16 cellular contexts compared by ENCODE assay signal in genomic region chr1:186078245-186078644, GRCh38.
DNase-seq lines count a peak whose midpoint lies in the region; ATAC-seq and TF ChIP-seq lines count a peak whose summit lies in the region.
"Had no signal": no experiment of that assay in that cellular context is flagged by ENCODE, and none has a peak within 500 bp of the region (broad histone marks: within the 10 kb centered on the region; RNA-seq: fewer than 3 reads in every experiment).

No MANE protein-coding gene starts in this region.

- intact Hi-C loops in activated B cell treated with CpG ODN at 0.5 μM for 24 hours (cut with micrococcal nuclease), result no loop called here
- intact Hi-C loops in dorsolateral prefrontal cortex (cut with DNase I), result no loop called here
- intact Hi-C loops in adrenal gland (cut with DNase I), result no loop called here

- H3K9me3 ChIP-seq in adrenal gland (replicated peaks in 1 of 3), result no peaks in the 10 kb centered on the region
- H3K9me3 ChIP-seq: heart left ventricle, tibial artery had no signal

- ATAC-seq in GM18511 (IDR thresholded peaks at IDR 0.05; ENCODE audit: unreplicated experiment) (peak; percentile 95), GM21367 (IDR thresholded peaks at IDR 0.05; ENCODE audit: unreplicated experiment) (peak; percentile 87), HG03045 (IDR thresholded peaks at IDR 0.05; ENCODE audit: unreplicated experiment) (peak; percentile 98), activated B cell treated with CpG ODN at 0.5 μM for 24 hours (ENCODE audit: low read depth) (peak; percentile 50)
- ATAC-seq: heart left ventricle; naive thymus-derived CD4-positive, alpha-beta T cell had no signal

- H3K4me3 Mint-ChIP-seq in activated B cell treated with CpG ODN at 0.5 μM for 24 hours, result no peak overlapping the region
- H3K4me3 Mint-ChIP-seq: naive thymus-derived CD4-positive, alpha-beta T cell had no signal

- no peaks in the 10 kb centered on the region for H3K36me3 Mint-ChIP-seq in activated B cell treated with CpG ODN at 0.5 μM for 24 hours (ENCODE audit: low read depth)
- H3K36me3 Mint-ChIP-seq: naive thymus-derived CD4-positive, alpha-beta T cell had no signal

- CTCF ChIA-PET in activated B cell treated with CpG ODN at 0.5 μM for 24 hours (lab: Charles Lee), result no interaction called here

- H3K9me3 Mint-ChIP-seq in activated B cell treated with CpG ODN at 0.5 μM for 24 hours, result no peaks in the 10 kb centered on the region
- H3K9me3 Mint-ChIP-seq: naive thymus-derived CD4-positive, alpha-beta T cell had no signal

- WGBS in adrenal gland, 4 donors, result 50 to 65% (median 55%) methylated on average over 2 of the region's 2 CpGs

- H3K27me3 ChIP-seq in dorsolateral prefrontal cortex, result peaks cover 0 to 5% (median 0%) of the 10 kb centered on the region in 45 donors
- no peaks in the 10 kb centered on the region for H3K27me3 ChIP-seq in adrenal gland
- H3K27me3 ChIP-seq: heart left ventricle, tibial artery had no signal

- DNase-seq in activated B cell treated with CpG ODN at 0.5 μM for 24 hours (no peak), dorsolateral prefrontal cortex (no peak), adrenal gland (no peak), mucosa of gallbladder (ENCODE audit: low spot score) (no peak), NCI-H510A (lab: John Stamatoyannopoulos, UW) (no peak)
- DNase-seq: cerebellar nuclear complex; GOT3; heart left ventricle; naive thymus-derived CD4-positive, alpha-beta T cell; NCI-H1092 treated with DMSO at 0.1 percent for 48 hours; SHP77 treated with DMSO at 0.1 percent for 48 hours; stimulated activated CD4-positive, alpha-beta T cell treated with anti-CD3 and anti-CD28 coated beads, Interleukin-1b, Interleukin-23, amount 100 ng/mL, for 48 hours; tibial artery had no signal

- H3K4me1 Mint-ChIP-seq in activated B cell treated with CpG ODN at 0.5 μM for 24 hours, result peaks cover 29% of the 10 kb centered on the region

- H3K4me3 ChIP-seq in dorsolateral prefrontal cortex, result no peak overlapping the region
- no peak overlapping the region for H3K4me3 ChIP-seq in adrenal gland
- H3K4me3 ChIP-seq: heart left ventricle, tibial artery had no signal

- H3K4me1 ChIP-seq in adrenal gland (replicated peaks in 1 of 2), result no peaks in the 10 kb centered on the region

- TF ChIP-seq CTCF in activated B cell treated with CpG ODN at 0.5 μM for 24 hours (IDR thresholded peaks at IDR 0.05) (no peak), dorsolateral prefrontal cortex (IDR thresholded peaks at IDR 0.05 in 54 of 56, conservative IDR thresholded peaks at IDR 0.05 in 2 of 56; ENCODE audit: low read depth in 1 of 56, partially characterized antibody in 56 of 56) (no peak), adrenal gland (IDR thresholded peaks at IDR 0.05) (no peak)

- POLR2A ChIA-PET in activated B cell treated with CpG ODN at 0.5 μM for 24 hours (lab: Charles Lee), result no interaction called here

- H3K36me3 ChIP-seq in adrenal gland (replicated peaks in 1 of 2), result no peaks in the 10 kb centered on the region
- H3K36me3 ChIP-seq: tibial artery had no signal

- H3K27ac Mint-ChIP-seq in activated B cell treated with CpG ODN at 0.5 μM for 24 hours, result no peak overlapping the region
- H3K27ac Mint-ChIP-seq: naive thymus-derived CD4-positive, alpha-beta T cell had no signal

- no peak for TF ChIP-seq POLR2A in adrenal gland (IDR thresholded peaks at IDR 0.05)

- H3K27me3 Mint-ChIP-seq in activated B cell treated with CpG ODN at 0.5 μM for 24 hours, result peaks cover 2% of the 10 kb centered on the region

- H3K27ac ChIP-seq in dorsolateral prefrontal cortex, result no peak overlapping the region
- no peak overlapping the region for H3K27ac ChIP-seq in adrenal gland
- H3K27ac ChIP-seq: heart left ventricle, tibial artery had no signal
